In genomic region chr5:150498971-150499370, GRCh38 we compare ENCODE assay signal across 1 cellular context.
TF ChIP-seq lines count a peak whose summit lies in the region.

No MANE protein-coding gene starts in this region.

TF ChIP-seq in K562, 482 proteins besides CTCF, POLR2A, EP300 and RAD21:
- TF ChIP-seq ZFP36 (IDR thresholded peaks at IDR 0.05; ENCODE audit: low read depth, low read length, partially characterized antibody) (peak; percentile 85), SMARCA4 (IDR thresholded peaks at IDR 0.05) (no peak), JUN (IDR thresholded peaks at IDR 0.05; ENCODE audit: borderline replicate concordance, low read depth, low read length) (no peak), JUN (CRISPR knock-in tag; IDR thresholded peaks at IDR 0.05; ENCODE audit: borderline replicate concordance) (0 out of 2 replicates have a peak, but pooled peaks have one; percentile 39)
